ENCODE assay signal across 11 cellular contexts in genomic region chr19:54030895-54031586, GRCh38. TPM values are rescaled to one million over a fixed set of nuclear protein-coding genes. Genes with fewer than 3 reads are reported as not detected.
DNase-seq lines count a peak whose midpoint lies in the region; ATAC-seq, FAIRE-seq and TF ChIP-seq lines count a peak whose summit lies in the region.
"Had no signal": no experiment of that assay in that cellular context is flagged by ENCODE, and none has a peak within 500 bp of the region (broad histone marks: within the 10 kb centered on the region; RNA-seq: fewer than 3 reads in every experiment).

No MANE protein-coding gene starts in this region.

- intact Hi-C loops in HepG2 (cut with micrococcal nuclease; ENCODE audit: unreplicated experiment) (loop anchor here (1.0 kb wide), 2 partner anchors 189 to 223 kb away; no protein-coding TSS in a partner anchor), right lobe of liver (cut with DNase I) (no loop called here), PC-3 (cut with micrococcal nuclease) (loop anchor here (1.0 to 2.0 kb wide), 4 partner anchors 50 to 238 kb away; no protein-coding TSS in a partner anchor), psoas muscle (cut with DNase I) (loop anchor here in 1 of 2 donors (5.0 kb wide), 1 partner anchor 239 kb away; no protein-coding TSS in a partner anchor)

- CTCF ChIA-PET in HepG2 (lab: Yijun Ruan, JAX; ENCODE audit: low intra/inter-chr PET ratio, low total read pairs): interaction anchor here (1.2 to 2.9 kb wide), 4 partner anchors 124 to 238 kb away, joined by 6 to 19 read pairs (median 14); no protein-coding TSS in a partner anchor
- CTCF ChIA-PET in PC-3 (lab: Charles Lee): interaction anchor here (0.5 to 1.3 kb wide), 7 partner anchors 29 to 238 kb away, joined by 3 to 8 read pairs (median 4); partner anchors contain the start of gene CNOT3

- WGBS in HepG2 (ENCODE audit: low lambda C conversion rate): 2% methylated on average over 13 of the region's 13 CpGs
- 19% methylated on average over 13 of the region's 13 CpGs for WGBS in right lobe of liver (ENCODE audit: insufficient coverage, low coverage, low lambda C conversion rate, missing lambda C conversion rate)
- 29 to 36% (median 30%) methylated on average over 13 of the region's 13 CpGs for WGBS in psoas muscle, 3 donors

- H3K79me2 ChIP-seq in HepG2 (ENCODE audit: insufficient read depth, low read length) (no peaks in the 10 kb centered on the region), PC-3 (ENCODE audit: low read length) (no peaks in the 10 kb centered on the region), fibroblast of lung (ENCODE audit: control insufficient read depth, insufficient read depth, low read length) (no peaks in the 10 kb centered on the region)

- peaks cover 17% of the 10 kb centered on the region for H3K4me1 ChIP-seq in HepG2 (ENCODE audit: insufficient read depth, low read length)
- H3K4me1 ChIP-seq in right lobe of liver: no peaks in the 10 kb centered on the region
- H3K4me1 ChIP-seq in PC-3 (ENCODE audit: insufficient read depth, low read length): peaks cover 31% of the 10 kb centered on the region
- H3K4me1 ChIP-seq in fibroblast of lung (ENCODE audit: control insufficient read depth, extremely low read depth, insufficient read depth, low read length): no peaks in the 10 kb centered on the region
- H3K4me1 ChIP-seq in psoas muscle: no peaks in the 10 kb centered on the region

- H3K4me3 ChIP-seq in HepG2 (replicated peaks in 1 of 3; ENCODE audit: insufficient read depth in 1 of 3, low read depth in 2 of 3, low read length in 3 of 3) (peak overlapping the region; percentile 17 to 41 (median 41); a peak in 4 of 6 replicates), right lobe of liver (no peak overlapping the region), PC-3 (ENCODE audit: low read length) (peak overlapping the region; percentile 62), fibroblast of lung (replicated peaks in 1 of 4; ENCODE audit: control extremely low read depth in 1 of 4, insufficient read depth in 1 of 4, low read depth in 3 of 4, low read length in 4 of 4) (peak overlapping the region in 1 of 4 experiments; percentile 38), psoas muscle (no peak overlapping the region)
- H3K4me3 ChIP-seq: left lung had no signal

- H3F3A ChIP-seq in PC-3 (ENCODE audit: low read length, unreplicated experiment): peaks cover 3% of the 10 kb centered on the region

- peak overlapping the region; percentile 77 for H3K4me2 ChIP-seq in HepG2 (ENCODE audit: low read depth, low read length)
- H3K4me2 ChIP-seq in PC-3 (ENCODE audit: low read length): peak overlapping the region; percentile 79
- peak overlapping the region; percentile 2 for H3K4me2 ChIP-seq in fibroblast of lung (ENCODE audit: extremely low read depth, insufficient read depth, low read length)

- TF ChIP-seq RAD21 in HepG2 (CRISPR knock-in tag; IDR thresholded peaks at IDR 0.05): no peak

- TF ChIP-seq POLR2A in HepG2 (IDR thresholded peaks at IDR 0.05; ENCODE audit: insufficient read depth in 1 of 2, low read depth in 2 of 2, low read length in 2 of 2) (no peak), right lobe of liver (IDR thresholded peaks at IDR 0.05) (no peak)

- H3K9me3 ChIP-seq in HepG2 (ENCODE audit: low read length) (no peaks in the 10 kb centered on the region), right lobe of liver (no peaks in the 10 kb centered on the region), PC-3 (ENCODE audit: low read length) (no peaks in the 10 kb centered on the region), fibroblast of lung (ENCODE audit: control insufficient read depth, insufficient read depth, low read depth, low read length) (no peaks in the 10 kb centered on the region), psoas muscle (no peaks in the 10 kb centered on the region)
- H3K9me3 ChIP-seq: left lung had no signal

- BruUV-seq in HepG2 (replicated peaks; lab: Mats Ljungman, UMichigan) (no TSS peak), PC-3 (replicated peaks; lab: Mats Ljungman, UMichigan) (no TSS peak)

- POLR2A ChIA-PET in HepG2 (lab: Yijun Ruan, JAX) (no interaction called here), PC-3 (lab: Charles Lee; ENCODE audit: unreplicated experiment) (interaction anchor here (0.6 kb wide), 1 partner anchor 65 kb away, joined by 3 read pairs; no protein-coding TSS in a partner anchor)

- H3K36me3 ChIP-seq in HepG2 (replicated peaks in 1 of 2; ENCODE audit: control insufficient read depth in 1 of 2, insufficient read depth in 2 of 2, low read length in 2 of 2) (no peaks in the 10 kb centered on the region), right lobe of liver (no peaks in the 10 kb centered on the region), PC-3 (ENCODE audit: low read depth, low read length) (no peaks in the 10 kb centered on the region), fibroblast of lung (ENCODE audit: control insufficient read depth, insufficient read depth, low read length) (no peaks in the 10 kb centered on the region), psoas muscle (ENCODE audit: insufficient read depth in 1 of 2, low read depth in 1 of 2) (no peaks in the 10 kb centered on the region)
- H3K36me3 ChIP-seq: left lung had no signal

- ATAC-seq in HepG2 (peak; percentile 67), right lobe of liver (no peak), PC-3 (peak; percentile 42), psoas muscle (no peak)
- ATAC-seq: CD8-positive, alpha-beta T cell; left lung had no signal

- peak overlapping the region; percentile 77 for H2AFZ ChIP-seq in HepG2 (ENCODE audit: low read length)
- peak overlapping the region; percentile 79 for H2AFZ ChIP-seq in PC-3 (ENCODE audit: low read length)
- peak overlapping the region; percentile 48 for H2AFZ ChIP-seq in fibroblast of lung (ENCODE audit: low read length)

- DNase-seq in HepG2 (ENCODE audit: low spot score) (no peak), right lobe of liver (no peak), PC-3 (peak; percentile 72), fibroblast of lung (ENCODE audit: low read depth in 2 of 2) (peak in 1 of 2 donors; percentile 30), psoas muscle (no peak), GOT3 (lab: John Stamatoyannopoulos, UW) (no peak), NCI-H526 treated with DMSO at 0.1 percent for 48 hours (lab: John Stamatoyannopoulos, UW) (no peak)
- DNase-seq in activated effector memory CD4-positive, alpha-beta T cell treated with Interleukin-2 at 50 U/mL for 16 hours: no peak
- DNase-seq: CD8-positive, alpha-beta T cell; left lung had no signal

- no peaks in the 10 kb centered on the region for H3K9me2 ChIP-seq in PC-3 (replicated peaks; ENCODE audit: low read length)

- H3K27me3 ChIP-seq in HepG2 (ENCODE audit: control insufficient read depth in 1 of 2, insufficient read depth in 2 of 2, low read length in 2 of 2) (no peaks in the 10 kb centered on the region; a peak in 2 of 5 replicates), right lobe of liver (no peaks in the 10 kb centered on the region), PC-3 (ENCODE audit: low read length) (no peaks in the 10 kb centered on the region), fibroblast of lung (ENCODE audit: control insufficient read depth, insufficient read depth, low read length) (no peaks in the 10 kb centered on the region), psoas muscle (ENCODE audit: insufficient read depth in 3 of 3, low read length in 2 of 3) (peaks cover 0 to 55% (median 0%) of the 10 kb centered on the region in 3 donors)

- TF ChIP-seq CTCF in HepG2 (CRISPR knock-in tag; IDR thresholded peaks at IDR 0.05) (peak; percentile 59), right lobe of liver (IDR thresholded peaks at IDR 0.05) (peak in 2 of 4 donors; percentile 11 to 15), PC-3 (conservative IDR thresholded peaks at IDR 0.05; ENCODE audit: low read depth, low read length) (peak; percentile 90), fibroblast of lung (conservative IDR thresholded peaks at IDR 0.05 in 1 of 2, IDR thresholded peaks at IDR 0.05 in 1 of 2; ENCODE audit: low read depth in 1 of 2, low read length in 2 of 2) (peak; percentile 56 to 61), psoas muscle (IDR thresholded peaks at IDR 0.05) (no peak)

- TF ChIP-seq EP300 in HepG2 (IDR thresholded peaks at IDR 0.05; ENCODE audit: low read depth in 2 of 2, low read length in 2 of 2) (no peak), HepG2 (CRISPR knock-in tag; IDR thresholded peaks at IDR 0.05; ENCODE audit: borderline replicate concordance) (no peak)

- H4K20me1 ChIP-seq in HepG2 (ENCODE audit: insufficient read depth, low read length): no peaks in the 10 kb centered on the region
- no peaks in the 10 kb centered on the region for H4K20me1 ChIP-seq in PC-3 (ENCODE audit: low read length)
- H4K20me1 ChIP-seq in fibroblast of lung (ENCODE audit: control insufficient read depth, extremely low read depth, insufficient read depth, low read length): no peaks in the 10 kb centered on the region

- H3K9ac ChIP-seq in HepG2 (ENCODE audit: insufficient read depth, low read depth, low read length) (no peak overlapping the region), PC-3 (ENCODE audit: low read length) (peak overlapping the region; percentile 8; the same call in 1 of the 2 replicates), fibroblast of lung (ENCODE audit: insufficient read depth, low read length) (no peak overlapping the region)

- H3K27ac ChIP-seq in HepG2 (ENCODE audit: extremely low read length, insufficient read depth, low read length) (no peak overlapping the region), right lobe of liver (no peak overlapping the region), PC-3 (ENCODE audit: low read length) (0 out of 2 replicates have a peak overlapping the region, but pooled peaks have one; percentile 0), fibroblast of lung (ENCODE audit: insufficient read depth, low read length) (no peak overlapping the region), psoas muscle (no peak overlapping the region)
- H3K27ac ChIP-seq: left lung had no signal

- FAIRE-seq in HepG2 (lab: Jason Lieb, UNC): peak; percentile 68

- in situ Hi-C loops in HepG2 (cut with HindIII; ENCODE audit: extremely low pct_ligation_motif_present, low pct_unique_long_range_greater_than_20kb): no loop called here

RNA-seq across cellular contexts. Expression of gene VSTM1, which starts 32.7 kb away (rescaled TPM):
- total RNA-seq in HepG2 (2016; rRNA removed; fragmentation: Illumina TruSeq; extraction: Trizol): not detected in 2 replicates
- total RNA-seq in HepG2 (2016; cell fraction: cytosol; rRNA removed; fragmentation: Illumina TruSeq; extraction: Trizol; ENCODE audit: low read depth): not detected in 2 replicates
- total RNA-seq in HepG2 (2016; cell fraction: insoluble cytoplasmic fraction; rRNA removed; fragmentation: Illumina TruSeq; extraction: Trizol): not detected in 2 replicates
- total RNA-seq in HepG2 (2016; cell fraction: membrane; rRNA removed; fragmentation: Illumina TruSeq; extraction: Trizol): not detected in 2 replicates
- not detected in 2 replicates for total RNA-seq in HepG2 (2016; cell fraction: nucleus; rRNA removed; fragmentation: Illumina TruSeq; extraction: Trizol)
- not detected in 2 replicates for polyA plus RNA-seq in HepG2 (2011; rRNA removed)
- not detected in 2 replicates for polyA plus RNA-seq in HepG2 (2011; cell fraction: cytosol; rRNA removed)
- not detected in 2 replicates for polyA plus RNA-seq in HepG2 (2011; cell fraction: nucleus; rRNA removed)
- polyA plus RNA-seq in HepG2 (2012): not detected in 2 replicates
- polyA plus RNA-seq in HepG2 (2016; cell fraction: cytosol; fragmentation: Illumina TruSeq; extraction: Trizol; ENCODE audit: low read depth): not detected in 2 replicates
- not detected in 2 replicates for polyA plus RNA-seq in HepG2 (2016; cell fraction: insoluble cytoplasmic fraction; fragmentation: Illumina TruSeq; extraction: Trizol; ENCODE audit: low read depth)
- polyA plus RNA-seq in HepG2 (2016; cell fraction: membrane; fragmentation: Illumina TruSeq; extraction: Trizol; ENCODE audit: low read depth): not detected in 2 replicates
- not detected in 2 replicates for polyA plus RNA-seq in HepG2 (2016; cell fraction: nucleus; fragmentation: Illumina TruSeq; extraction: Trizol; ENCODE audit: insufficient read depth, low read depth)
- not detected in 2 replicates for polyA minus RNA-seq in HepG2 (2011; rRNA and poly(A)+ RNA removed; ENCODE audit: low replicate concordance)
- not detected in 2 replicates for polyA minus RNA-seq in HepG2 (2011; cell fraction: cytosol; rRNA and poly(A)+ RNA removed)
- polyA minus RNA-seq in HepG2 (2011; cell fraction: nucleus; rRNA and poly(A)+ RNA removed): not detected in 2 replicates
- total RNA-seq in right lobe of liver: under 1 TPM in 1 of 6 experiments, not detected in 5; 0.37 TPM
- total RNA-seq in PC-3 (2014; rRNA removed): not detected in 2 replicates
- not detected in 2 replicates for total RNA-seq in fibroblast of lung
- not detected in 2 replicates for polyA plus RNA-seq in fibroblast of lung
- not detected in 2 replicates for polyA plus RNA-seq in fibroblast of lung (2012)
- not detected in 2 replicates for polyA minus RNA-seq in fibroblast of lung (ENCODE audit: low replicate concordance)
- total RNA-seq in psoas muscle: not detected
- not detected for polyA plus RNA-seq in psoas muscle
- total RNA-seq: activated CD8-positive, alpha-beta memory T cell treated with anti-CD3 and anti-CD28 coated beads for 36 hours; CD8-positive, alpha-beta T cell had no signal

RNA-seq across cellular contexts. Expression of gene CACNG6, which starts 39.6 kb away (rescaled TPM):
- not detected in 2 replicates for total RNA-seq in HepG2 (2016; rRNA removed; fragmentation: Illumina TruSeq; extraction: Trizol)
- not detected in 2 replicates for total RNA-seq in HepG2 (2016; cell fraction: cytosol; rRNA removed; fragmentation: Illumina TruSeq; extraction: Trizol; ENCODE audit: low read depth)
- not detected in 2 replicates for total RNA-seq in HepG2 (2016; cell fraction: insoluble cytoplasmic fraction; rRNA removed; fragmentation: Illumina TruSeq; extraction: Trizol)
- not detected in 2 replicates for total RNA-seq in HepG2 (2016; cell fraction: membrane; rRNA removed; fragmentation: Illumina TruSeq; extraction: Trizol)
- total RNA-seq in HepG2 (2016; cell fraction: nucleus; rRNA removed; fragmentation: Illumina TruSeq; extraction: Trizol): not detected in 2 replicates
- polyA plus RNA-seq in HepG2 (2011; rRNA removed): not detected in 2 replicates
- polyA plus RNA-seq in HepG2 (2011; cell fraction: cytosol; rRNA removed): 0.03 TPM in 1 of 2 replicates, not detected in the other
- polyA plus RNA-seq in HepG2 (2011; cell fraction: nucleus; rRNA removed): not detected in 2 replicates
- not detected in 2 replicates for polyA plus RNA-seq in HepG2 (2012)
- polyA plus RNA-seq in HepG2 (2016; cell fraction: cytosol; fragmentation: Illumina TruSeq; extraction: Trizol; ENCODE audit: low read depth): not detected in 2 replicates
- not detected in 2 replicates for polyA plus RNA-seq in HepG2 (2016; cell fraction: insoluble cytoplasmic fraction; fragmentation: Illumina TruSeq; extraction: Trizol; ENCODE audit: low read depth)
- polyA plus RNA-seq in HepG2 (2016; cell fraction: membrane; fragmentation: Illumina TruSeq; extraction: Trizol; ENCODE audit: low read depth): not detected in 2 replicates
- not detected in 2 replicates for polyA plus RNA-seq in HepG2 (2016; cell fraction: nucleus; fragmentation: Illumina TruSeq; extraction: Trizol; ENCODE audit: insufficient read depth, low read depth)
- 0.14 TPM in 1 of 2 replicates, not detected in the other for polyA minus RNA-seq in HepG2 (2011; rRNA and poly(A)+ RNA removed; ENCODE audit: low replicate concordance)
- polyA minus RNA-seq in HepG2 (2011; cell fraction: cytosol; rRNA and poly(A)+ RNA removed): not detected in 2 replicates
- polyA minus RNA-seq in HepG2 (2011; cell fraction: nucleus; rRNA and poly(A)+ RNA removed): not detected in 2 replicates
- not detected for total RNA-seq in right lobe of liver
- total RNA-seq in PC-3 (2014; rRNA removed): 1.8 TPM in 1 of 2 replicates, not detected in the other
- total RNA-seq in fibroblast of lung: under 0.01 TPM in 1 of 2 replicates, not detected in the other
- 0.06 TPM in 1 of 2 replicates, not detected in the other for polyA plus RNA-seq in fibroblast of lung
- 0.08 and 0.13 TPM in 2 replicates for polyA plus RNA-seq in fibroblast of lung (2012)
- polyA minus RNA-seq in fibroblast of lung (ENCODE audit: low replicate concordance): 0.31 TPM in 1 of 2 replicates, not detected in the other
- 10 to 100 TPM; 18.4 to 33.1 (median 28.5) TPM for total RNA-seq in psoas muscle
- 10 to 100 TPM in 2 of 3 donors, 1 to 10 TPM in 1; 2.1 to 20.4 (median 19.0) TPM for polyA plus RNA-seq in psoas muscle
- total RNA-seq: activated CD8-positive, alpha-beta memory T cell treated with anti-CD3 and anti-CD28 coated beads for 36 hours; CD8-positive, alpha-beta T cell had no signal

RNA-seq across cellular contexts. Expression of gene TARM1, which starts 50.1 kb away (rescaled TPM):
- not detected in 2 replicates for total RNA-seq in HepG2 (2016; rRNA removed; fragmentation: Illumina TruSeq; extraction: Trizol)
- total RNA-seq in HepG2 (2016; cell fraction: cytosol; rRNA removed; fragmentation: Illumina TruSeq; extraction: Trizol; ENCODE audit: low read depth): not detected in 2 replicates
- not detected in 2 replicates for total RNA-seq in HepG2 (2016; cell fraction: insoluble cytoplasmic fraction; rRNA removed; fragmentation: Illumina TruSeq; extraction: Trizol)
- not detected in 2 replicates for total RNA-seq in HepG2 (2016; cell fraction: membrane; rRNA removed; fragmentation: Illumina TruSeq; extraction: Trizol)
- total RNA-seq in HepG2 (2016; cell fraction: nucleus; rRNA removed; fragmentation: Illumina TruSeq; extraction: Trizol): not detected in 2 replicates
- polyA plus RNA-seq in HepG2 (2011; rRNA removed): not detected in 2 replicates
- polyA plus RNA-seq in HepG2 (2011; cell fraction: cytosol; rRNA removed): not detected in 2 replicates
- polyA plus RNA-seq in HepG2 (2011; cell fraction: nucleus; rRNA removed): not detected in 2 replicates
- polyA plus RNA-seq in HepG2 (2012): not detected in 2 replicates
- not detected in 2 replicates for polyA plus RNA-seq in HepG2 (2016; cell fraction: cytosol; fragmentation: Illumina TruSeq; extraction: Trizol; ENCODE audit: low read depth)
- not detected in 2 replicates for polyA plus RNA-seq in HepG2 (2016; cell fraction: insoluble cytoplasmic fraction; fragmentation: Illumina TruSeq; extraction: Trizol; ENCODE audit: low read depth)
- not detected in 2 replicates for polyA plus RNA-seq in HepG2 (2016; cell fraction: membrane; fragmentation: Illumina TruSeq; extraction: Trizol; ENCODE audit: low read depth)
- not detected in 2 replicates for polyA plus RNA-seq in HepG2 (2016; cell fraction: nucleus; fragmentation: Illumina TruSeq; extraction: Trizol; ENCODE audit: insufficient read depth, low read depth)
- not detected in 2 replicates for polyA minus RNA-seq in HepG2 (2011; rRNA and poly(A)+ RNA removed; ENCODE audit: low replicate concordance)
- polyA minus RNA-seq in HepG2 (2011; cell fraction: cytosol; rRNA and poly(A)+ RNA removed): not detected in 2 replicates
- polyA minus RNA-seq in HepG2 (2011; cell fraction: nucleus; rRNA and poly(A)+ RNA removed): not detected in 2 replicates
- total RNA-seq in right lobe of liver: not detected
- total RNA-seq in PC-3 (2014; rRNA removed): not detected in 2 replicates
- total RNA-seq in fibroblast of lung: not detected in 2 replicates
- not detected in 2 replicates for polyA plus RNA-seq in fibroblast of lung
- polyA plus RNA-seq in fibroblast of lung (2012): not detected in 2 replicates
- not detected in 2 replicates for polyA minus RNA-seq in fibroblast of lung (ENCODE audit: low replicate concordance)
- total RNA-seq in psoas muscle: not detected
- polyA plus RNA-seq in psoas muscle: not detected
- total RNA-seq: activated CD8-positive, alpha-beta memory T cell treated with anti-CD3 and anti-CD28 coated beads for 36 hours; CD8-positive, alpha-beta T cell; left lung had no signal

Comparison
In these comparisons a context has a peak if more than half of its experiments do, and no peak if none do; other contexts are left out.
1. ATAC-seq: peak in HepG2 (single experiment) and PC-3 (single experiment); none in right lobe of liver (0 of 4) and psoas muscle (0 of 4).
2. H3K4me3 ChIP-seq: peak in HepG2 (3 of 3) and PC-3 (single experiment); none in right lobe of liver (0 of 3) and psoas muscle (single experiment).
3. intact Hi-C loops: an anchor here in HepG2 (1.0 kb wide) and PC-3 (1.0 to 2.0 kb wide); none called in right lobe of liver.
4. H3K4me2 ChIP-seq: peak in every context shown above with its lines; median percentile 79 in PC-3; 77 in HepG2; 2 in fibroblast of lung.
5. Peak in every context shown above with its lines, with median percentiles within 50 percentile points of each other: H2AFZ ChIP-seq.